In genomic region chr16:50386819-50387218, GRCh38 we compare ENCODE assay signal across 17 cellular contexts. TPM values are rescaled to one million over a fixed set of nuclear protein-coding genes. Genes with fewer than 3 reads are reported as not detected.
A peak's percentile ranks its signal among the peaks of the same experiment; 100 is the strongest.
DNase-seq lines count a peak whose midpoint lies in the region; ATAC-seq and TF ChIP-seq lines count a peak whose summit lies in the region.
"Had no signal": no experiment of that assay in that cellular context is flagged by ENCODE, and none has a peak within 500 bp of the region (broad histone marks: within the 10 kb centered on the region; RNA-seq: fewer than 3 reads in every experiment).

No MANE protein-coding gene starts in this region.

- H3K27ac Mint-ChIP-seq in glutamatergic neuron (ENCODE audit: unreplicated experiment), result peak overlapping the region; percentile 4
- H3K27ac Mint-ChIP-seq: CD4-positive, alpha-beta memory T cell; T-helper 17 cell had no signal

- peaks cover 20% of the 10 kb centered on the region for H3K4me1 Mint-ChIP-seq in glutamatergic neuron (ENCODE audit: low read depth, unreplicated experiment)
- H3K4me1 Mint-ChIP-seq: CD4-positive, alpha-beta memory T cell had no signal

- DNase-seq in G401 (ENCODE audit: low spot score) (peak; percentile 76), NCI-H1694 (lab: John Stamatoyannopoulos, UW) (peak; percentile 92), NCI-H524 treated with DMSO at 0.1 percent for 48 hours (lab: John Stamatoyannopoulos, UW) (peak; percentile 77), glutamatergic neuron (peak; percentile 36), DMS53 treated with DMSO at 0.1 percent for 48 hours (lab: John Stamatoyannopoulos, UW; ENCODE audit: unreplicated experiment) (no peak)
- no peak for DNase-seq in activated CD8-positive, alpha-beta memory T cell treated with anti-CD3 and anti-CD28 coated beads, Interleukin-2, amount 50 U/mL, for 48 hours
- DNase-seq: CD4-positive, alpha-beta memory T cell; DMS153; GDM1; NCI-H2081 treated with DMSO at 0.1 percent for 48 hours; NCI-H510A; NCI-H774; Right ventricle myocardium superior; SW 1271; T-helper 17 cell had no signal

- peaks cover 2% of the 10 kb centered on the region for H3K9me3 Mint-ChIP-seq in glutamatergic neuron (ENCODE audit: unreplicated experiment)
- H3K9me3 Mint-ChIP-seq: CD4-positive, alpha-beta memory T cell had no signal

- H3K36me3 Mint-ChIP-seq in glutamatergic neuron (ENCODE audit: unreplicated experiment), result no peaks in the 10 kb centered on the region
- H3K36me3 Mint-ChIP-seq: CD4-positive, alpha-beta memory T cell had no signal

- H3K4me3 Mint-ChIP-seq in glutamatergic neuron (ENCODE audit: unreplicated experiment), result no peak overlapping the region
- H3K4me3 Mint-ChIP-seq: CD4-positive, alpha-beta memory T cell; T-helper 17 cell had no signal

- TF ChIP-seq CTCF in glutamatergic neuron (IDR thresholded peaks at IDR 0.05; ENCODE audit: partially characterized antibody, unreplicated experiment), result no peak

- in situ Hi-C loops in G401 (cut with HindIII; ENCODE audit: low sequenced_read_pairs), result no loop called here

- ATAC-seq in GM21576 (IDR thresholded peaks at IDR 0.05; ENCODE audit: unreplicated experiment) (no peak), HG03521 (IDR thresholded peaks at IDR 0.05; ENCODE audit: unreplicated experiment) (no peak)
- ATAC-seq: T-helper 17 cell had no signal

- H3K27me3 Mint-ChIP-seq in glutamatergic neuron (ENCODE audit: unreplicated experiment), result peaks cover 11% of the 10 kb centered on the region

RNA-seq across cellular contexts. Expression of gene BRD7, which starts 18.0 kb away (rescaled TPM):
- total RNA-seq in G401 (2014; rRNA removed; shearing (Covaris generic)), result 54.5 and 55.5 TPM in 2 replicates
- 80.8 TPM for total RNA-seq in glutamatergic neuron (ENCODE audit: unreplicated experiment)

Comparison
In these comparisons a context has a peak if more than half of its experiments do, and no peak if none do; other contexts are left out.
1. DNase-seq: peak in G401 (single experiment), NCI-H1694 (single experiment), NCI-H524 treated with DMSO at 0.1 percent for 48 hours (single experiment) and glutamatergic neuron (single experiment); none in DMS53 treated with DMSO at 0.1 percent for 48 hours (single experiment) and activated CD8-positive, alpha-beta memory T cell treated with anti-CD3 and anti-CD28 coated beads, Interleukin-2, amount 50 U/mL, for 48 hours (single experiment).